22 cellular contexts compared by ENCODE assay signal in the genomic region with DNA sequence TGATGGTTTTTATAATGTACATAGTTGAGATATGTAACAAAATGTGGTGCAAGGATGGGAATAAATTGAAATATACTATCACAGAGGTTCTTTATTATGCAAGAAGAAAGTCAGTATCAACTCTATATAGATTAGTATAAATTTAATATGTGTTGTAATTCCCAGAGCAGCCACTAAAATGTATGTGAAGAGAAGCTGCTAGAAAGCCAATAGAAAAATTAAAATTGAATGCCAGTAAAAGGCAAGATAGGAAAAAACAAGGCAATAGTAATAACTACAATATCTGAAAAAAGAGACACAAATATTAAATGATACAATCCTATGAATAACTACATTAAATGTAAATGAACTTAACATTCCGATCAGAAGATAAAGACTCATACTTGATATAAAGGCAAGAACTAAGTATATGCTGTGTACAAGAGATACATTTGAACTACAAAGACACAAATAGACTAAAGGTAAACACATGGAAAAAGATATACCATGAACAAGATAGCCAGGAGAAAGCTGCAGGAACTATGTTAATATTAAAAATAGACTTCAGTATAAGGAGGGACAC.
"Had no signal": no experiment of that assay in that cellular context is flagged by ENCODE, and none has a peak within 500 bp of the region (broad histone marks: within the 10 kb centered on the region; RNA-seq: fewer than 3 reads in every experiment).

No MANE protein-coding gene starts in this region.

- H3K4me1 ChIP-seq: colonic mucosa, prostate gland, tibial artery, vagina had no signal

- H3K36me3 ChIP-seq: colonic mucosa, prostate gland, tibial artery, vagina had no signal

- H3K4me3 Mint-ChIP-seq: activated CD8-positive, alpha-beta T cell treated with anti-CD3 and anti-CD28 coated beads for 36 hours; activated naive CD8-positive, alpha-beta T cell; activated T-cell treated with anti-CD3 and anti-CD28 coated beads, Interleukin-2, amount 50 U/mL, for 72 hours; immature natural killer cell; nephron; stimulated activated naive B cell treated with anti-CD40 and anti-IgM and Interleukin-4, amounts not matched to agents 10 μg/mL and 1 μg/mL and 100 μg/mL, for 72 hours; WTC11 had no signal

- H3K27ac Mint-ChIP-seq: activated CD8-positive, alpha-beta T cell treated with anti-CD3 and anti-CD28 coated beads for 36 hours; activated naive CD8-positive, alpha-beta T cell; activated T-cell treated with anti-CD3 and anti-CD28 coated beads, Interleukin-2, amount 50 U/mL, for 72 hours; immature natural killer cell; nephron; stimulated activated naive B cell treated with anti-CD40 and anti-IgM and Interleukin-4, amounts not matched to agents 10 μg/mL and 1 μg/mL and 100 μg/mL, for 72 hours; WTC11 had no signal

- DNase-seq: activated CD4-positive, alpha-beta T cell treated with anti-CD3 and anti-CD28 coated beads for 4 hours; activated CD8-positive, alpha-beta memory T cell treated with anti-CD3 and anti-CD28 coated beads, Interleukin-2, amount 50 U/mL, for 48 hours; activated CD8-positive, alpha-beta T cell treated with anti-CD3 and anti-CD28 coated beads for 36 hours; activated gamma-delta T cell; activated T-cell treated with anti-CD3 and anti-CD28 coated beads, Interleukin-2, amount 50 U/mL, for 72 hours; amniotic stem cell; colonic mucosa; foreskin melanocyte; head of caudate nucleus; immature natural killer cell; mesendoderm; right cardiac atrium; stimulated activated CD4-positive, alpha-beta T cell treated with anti-CD3 and anti-CD28 coated beads, Interleukin-15, amount 100 ng/mL, for 24 hours; stimulated activated CD4-positive, alpha-beta T cell treated with anti-CD3 and anti-CD28 coated beads, Interleukin-4, amount 100 ng/mL, for 1 hour; stimulated activated naive B cell treated with anti-CD40 and anti-IgM and Interleukin-4, amounts not matched to agents 10 μg/mL and 1 μg/mL and 100 μg/mL, for 72 hours; tibial artery had no signal

- H3K36me3 Mint-ChIP-seq: activated naive CD8-positive, alpha-beta T cell; immature natural killer cell; stimulated activated naive B cell treated with anti-CD40 and anti-IgM and Interleukin-4, amounts not matched to agents 10 μg/mL and 1 μg/mL and 100 μg/mL, for 72 hours had no signal

- H3K4me1 Mint-ChIP-seq: immature natural killer cell; nephron; stimulated activated naive B cell treated with anti-CD40 and anti-IgM and Interleukin-4, amounts not matched to agents 10 μg/mL and 1 μg/mL and 100 μg/mL, for 72 hours had no signal

- H3K4me3 ChIP-seq: colonic mucosa, prostate gland, skin epidermis, tibial artery, vagina had no signal

- H3K27me3 ChIP-seq: colonic mucosa, tibial artery, vagina had no signal

- H3K9me3 ChIP-seq: colonic mucosa, prostate gland, tibial artery, vagina had no signal

- H3K9me3 Mint-ChIP-seq: activated CD8-positive, alpha-beta T cell treated with anti-CD3 and anti-CD28 coated beads for 36 hours had no signal

- H3K27ac ChIP-seq: colonic mucosa, prostate gland, skin epidermis, tibial artery, vagina had no signal
